In the genomic region with DNA sequence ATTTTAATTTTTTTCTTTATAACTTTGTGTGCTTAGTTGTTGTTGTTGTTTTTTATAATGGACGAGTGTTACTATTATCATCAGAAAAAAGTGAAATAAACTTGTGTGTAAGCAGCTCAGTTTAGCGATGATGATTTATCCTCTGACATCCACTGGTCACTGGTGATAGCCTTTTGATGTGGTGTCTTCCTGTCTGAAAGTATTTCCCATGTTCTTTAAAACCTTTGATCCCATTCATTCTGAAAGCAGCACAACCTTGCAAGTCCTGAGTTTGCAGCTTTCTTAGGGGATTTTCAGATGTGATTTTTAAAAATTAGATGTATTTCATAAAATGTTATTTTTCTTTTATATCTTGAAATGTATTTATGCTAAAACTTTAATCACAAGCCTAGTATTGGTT, we compare ENCODE assay signal across 24 cellular contexts.
DNase-seq lines count a peak whose midpoint lies in the region; ATAC-seq, FAIRE-seq and TF ChIP-seq lines count a peak whose summit lies in the region.
"Had no signal": no experiment of that assay in that cellular context is flagged by ENCODE, and none has a peak within 500 bp of the region (broad histone marks: within the 10 kb centered on the region; RNA-seq: fewer than 3 reads in every experiment).

No MANE protein-coding gene starts in this region.

- H3K4me3 Mint-ChIP-seq in nephron progenitor cell: no peak overlapping the region
- H3K4me3 Mint-ChIP-seq: CD14-positive monocyte; CD4-positive, alpha-beta T cell; CD8-positive, alpha-beta memory T cell; GM23338; H9 had no signal

- H3K9me3 Mint-ChIP-seq in nephron progenitor cell: no peaks in the 10 kb centered on the region
- H3K9me3 Mint-ChIP-seq: CD4-positive, alpha-beta T cell; CD8-positive, alpha-beta memory T cell; GM23338; H9 had no signal

- H3K27me3 Mint-ChIP-seq in nephron progenitor cell (ENCODE audit: low read depth, poor library complexity): peaks cover 4% of the 10 kb centered on the region

- no peak for DNase-seq in GM12892 (ENCODE audit: insufficient read length)
- no peak for DNase-seq in activated naive CD4-positive, alpha-beta T cell (lab: John Stamatoyannopoulos, UW)
- no peak for DNase-seq in nephron progenitor cell
- DNase-seq: 8988T; ACHN; AML-193; BE2C; CD4-positive, alpha-beta T cell; CD8-positive, alpha-beta memory T cell; DMS 273 treated with DMSO at 0.1 percent for 48 hours; DMS79; EL; GDM1; H9 had no signal

- no peak overlapping the region for H3K27ac Mint-ChIP-seq in nephron progenitor cell
- H3K27ac Mint-ChIP-seq: CD14-positive monocyte; CD4-positive, alpha-beta T cell; GM23338; H9 had no signal

- FAIRE-seq in GM12892 (lab: Jason Lieb, UNC): peak; percentile 48
- FAIRE-seq: A549, D721Med, GM19239 had no signal

- TF ChIP-seq POLR2A in GM12892 (IDR thresholded peaks at IDR 0.05; ENCODE audit: low read depth, low read length): no peak

- H3K36me3 Mint-ChIP-seq in nephron progenitor cell (ENCODE audit: low read depth): no peaks in the 10 kb centered on the region
- H3K36me3 Mint-ChIP-seq: CD14-positive monocyte; CD8-positive, alpha-beta memory T cell had no signal

- ATAC-seq in HG02610 (IDR thresholded peaks at IDR 0.05; ENCODE audit: unreplicated experiment): peak; percentile 61
- peak; percentile 41 for ATAC-seq in HG03442 (IDR thresholded peaks at IDR 0.05; ENCODE audit: unreplicated experiment)
- no peak for ATAC-seq in GM18873 (IDR thresholded peaks at IDR 0.05; ENCODE audit: low FRiP score, unreplicated experiment)
- ATAC-seq in GM18861 (IDR thresholded peaks at IDR 0.05; ENCODE audit: unreplicated experiment): no peak
- ATAC-seq: A549, GM23338, HCT116 had no signal

- no peak for TF ChIP-seq CTCF in nephron progenitor cell (IDR thresholded peaks at IDR 0.05)

- H3K4me1 Mint-ChIP-seq in nephron progenitor cell: peaks cover 4% of the 10 kb centered on the region
- H3K4me1 Mint-ChIP-seq: CD14-positive monocyte; CD8-positive, alpha-beta memory T cell had no signal

Comparison
In these comparisons a context has a peak if more than half of its experiments do, and no peak if none do; other contexts are left out.
1. ATAC-seq: peak in HG02610 (single experiment) and HG03442 (single experiment); none in GM18873 (single experiment) and GM18861 (single experiment).